In the genomic region with DNA sequence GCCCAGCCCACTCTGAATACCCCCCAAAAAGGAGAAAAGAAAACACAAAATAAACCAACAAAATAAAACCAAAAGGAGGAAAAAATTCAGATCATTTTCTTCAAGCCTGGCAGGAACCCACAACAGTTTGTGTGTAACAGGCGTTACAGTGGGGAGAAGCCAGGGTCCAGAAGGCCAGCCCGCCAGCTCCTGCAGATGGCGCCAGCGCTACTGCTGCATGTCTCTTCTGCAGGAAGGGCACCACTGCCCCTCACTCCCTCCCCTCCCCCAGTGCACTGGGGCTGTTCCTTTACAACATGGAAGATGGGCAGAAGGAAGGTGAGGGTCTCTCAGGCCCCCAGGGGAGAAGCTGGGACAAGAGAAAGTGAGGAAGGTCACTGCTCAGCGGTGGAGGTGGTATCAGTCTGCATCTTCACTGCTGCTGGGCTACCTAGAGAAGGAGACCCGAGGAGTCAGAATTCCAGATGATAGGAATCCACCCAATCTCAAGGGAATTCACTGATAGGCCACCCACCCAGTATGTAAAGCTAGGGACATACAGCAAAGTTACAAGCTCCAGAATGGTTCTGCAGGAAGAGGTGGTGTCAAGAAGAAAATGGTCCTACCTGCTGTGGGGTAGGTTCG, we compare ENCODE assay signal across 1 cellular context.
TF ChIP-seq lines count a peak whose summit lies in the region.

No MANE protein-coding gene starts in this region.

TF ChIP-seq in H1, 55 proteins besides CTCF, POLR2A, EP300 and RAD21:
- TF ChIP-seq MAFK (IDR thresholded peaks at IDR 0.05; ENCODE audit: low read depth, low read length) (no peak), SP4 (IDR thresholded peaks at IDR 0.05; ENCODE audit: low read length) (no peak), TBP (IDR thresholded peaks at IDR 0.05; ENCODE audit: low read depth, low read length) (no peak), YY1 (IDR thresholded peaks at IDR 0.05; ENCODE audit: low read depth, low read length) (peak; percentile 34; the same call in 1 of the 2 replicates), POU5F1 (IDR thresholded peaks at IDR 0.05; ENCODE audit: low read depth, low read length) (no peak), RXRA (IDR thresholded peaks at IDR 0.05; ENCODE audit: insufficient read depth, low read depth, low read length) (no peak), CREB1 (IDR thresholded peaks at IDR 0.05) (peak; percentile 34; the same call in 1 of the 2 replicates), SIN3A (conservative IDR thresholded peaks at IDR 0.05 in 1 of 2, IDR thresholded peaks at IDR 0.05 in 1 of 2; ENCODE audit: low read depth in 1 of 2, low read length in 2 of 2) (0 out of 4 replicates have a peak, but pooled peaks of 1 of the 2 experiments have one; percentile 38), SIX5 (IDR thresholded peaks at IDR 0.05; ENCODE audit: low read depth, low read length) (no peak)
- TF ChIP-seq, protein P1, sequence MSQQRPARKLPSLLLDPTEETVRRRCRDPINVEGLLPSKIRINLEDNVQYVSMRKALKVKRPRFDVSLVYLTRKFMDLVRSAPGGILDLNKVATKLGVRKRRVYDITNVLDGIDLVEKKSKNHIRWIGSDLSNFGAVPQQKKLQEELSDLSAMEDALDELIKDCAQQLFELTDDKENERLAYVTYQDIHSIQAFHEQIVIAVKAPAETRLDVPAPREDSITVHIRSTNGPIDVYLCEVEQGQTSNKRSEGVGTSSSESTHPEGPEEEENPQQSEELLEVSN (IDR thresholded peaks at IDR 0.05): no peak
- TF ChIP-seq, protein P2, sequence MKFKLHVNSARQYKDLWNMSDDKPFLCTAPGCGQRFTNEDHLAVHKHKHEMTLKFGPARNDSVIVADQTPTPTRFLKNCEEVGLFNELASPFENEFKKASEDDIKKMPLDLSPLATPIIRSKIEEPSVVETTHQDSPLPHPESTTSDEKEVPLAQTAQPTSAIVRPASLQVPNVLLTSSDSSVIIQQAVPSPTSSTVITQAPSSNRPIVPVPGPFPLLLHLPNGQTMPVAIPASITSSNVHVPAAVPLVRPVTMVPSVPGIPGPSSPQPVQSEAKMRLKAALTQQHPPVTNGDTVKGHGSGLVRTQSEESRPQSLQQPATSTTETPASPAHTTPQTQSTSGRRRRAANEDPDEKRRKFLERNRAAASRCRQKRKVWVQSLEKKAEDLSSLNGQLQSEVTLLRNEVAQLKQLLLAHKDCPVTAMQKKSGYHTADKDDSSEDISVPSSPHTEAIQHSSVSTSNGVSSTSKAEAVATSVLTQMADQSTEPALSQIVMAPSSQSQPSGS (IDR thresholded peaks at IDR 0.05; ENCODE audit: low read length): no peak
- TF ChIP-seq, protein P3, sequence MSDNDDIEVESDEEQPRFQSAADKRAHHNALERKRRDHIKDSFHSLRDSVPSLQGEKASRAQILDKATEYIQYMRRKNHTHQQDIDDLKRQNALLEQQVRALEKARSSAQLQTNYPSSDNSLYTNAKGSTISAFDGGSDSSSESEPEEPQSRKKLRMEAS (IDR thresholded peaks at IDR 0.05): peak; percentile 39; the same call in 1 of the 2 replicates
TF ChIP-seq in H1: peak in this region for 4.
